ENCODE assay signal across 25 cellular contexts in the genomic region with DNA sequence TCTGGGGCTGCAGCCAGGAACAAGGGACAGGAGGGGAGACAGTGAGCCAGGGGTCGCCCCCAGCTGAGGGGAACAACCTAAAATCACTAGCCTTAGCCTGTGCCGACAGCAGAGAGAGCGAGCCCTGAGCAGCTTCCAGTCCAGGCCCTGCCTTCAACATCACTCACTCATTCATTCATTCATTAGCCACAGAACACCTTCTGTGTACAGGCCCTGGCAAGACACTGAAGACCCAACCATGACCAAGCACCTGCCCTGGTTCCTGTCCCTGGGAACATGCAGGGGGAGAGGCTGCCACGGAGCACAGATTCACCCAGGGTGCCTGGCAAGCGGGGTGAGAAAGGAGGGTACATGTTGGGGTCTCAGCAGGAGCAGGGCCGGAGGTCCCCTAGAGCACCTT. TPM values are rescaled to one million over a fixed set of nuclear protein-coding genes. Genes with fewer than 3 reads are reported as not detected.
DNase-seq lines count a peak whose midpoint lies in the region; ATAC-seq and TF ChIP-seq lines count a peak whose summit lies in the region.
"Had no signal": no experiment of that assay in that cellular context is flagged by ENCODE, and none has a peak within 500 bp of the region (broad histone marks: within the 10 kb centered on the region; RNA-seq: fewer than 3 reads in every experiment).

No MANE protein-coding gene starts in this region.

- H2AFZ ChIP-seq in Loucy (ENCODE audit: low read length), result no peak overlapping the region
- H2AFZ ChIP-seq: GM23248 had no signal

- H3F3A ChIP-seq in Loucy (ENCODE audit: low read depth), result no peaks in the 10 kb centered on the region

- no peaks in the 10 kb centered on the region for H3K9me3 Mint-ChIP-seq in endodermal cell
- H3K9me3 Mint-ChIP-seq in neural crest cell, result no peaks in the 10 kb centered on the region
- no peaks in the 10 kb centered on the region for H3K9me3 Mint-ChIP-seq in activated naive CD4-positive, alpha-beta T cell treated with anti-CD3 and anti-CD28 coated beads, Interleukin-2, amount 10 ng/mL, durations not matched to agents 7 days and 5 days
- H3K9me3 Mint-ChIP-seq: CD4-positive, alpha-beta memory T cell had no signal

- peaks cover 12% of the 10 kb centered on the region for H4K20me1 ChIP-seq in Loucy (ENCODE audit: insufficient read depth, low read length, poor library complexity, severe bottlenecking)

- H3K4me3 ChIP-seq in Loucy (ENCODE audit: low read length, poor library complexity, severe bottlenecking) (no peak overlapping the region), endodermal cell (ENCODE audit: low read length) (no peak overlapping the region), BE2C (ENCODE audit: low read depth, low read length) (no peak overlapping the region)
- H3K4me3 ChIP-seq: BLaER1, GM23248 had no signal

- H3K27me3 ChIP-seq in Loucy (ENCODE audit: insufficient read depth, low read length, poor library complexity, severe bottlenecking) (no peaks in the 10 kb centered on the region), endodermal cell (ENCODE audit: control insufficient read depth, insufficient read depth, low read length, poor library complexity, severe bottlenecking) (no peaks in the 10 kb centered on the region), BE2C (no peaks in the 10 kb centered on the region)
- H3K27me3 ChIP-seq: BLaER1 had no signal

- peaks cover 40% of the 10 kb centered on the region for H3K79me2 ChIP-seq in Loucy (ENCODE audit: insufficient read depth, low read length)

- H3K9me3 ChIP-seq in Loucy (ENCODE audit: insufficient read depth, low read depth, low read length) (no peaks in the 10 kb centered on the region), endodermal cell (ENCODE audit: control insufficient read depth, low read length) (no peaks in the 10 kb centered on the region), BE2C (no peaks in the 10 kb centered on the region)
- H3K9me3 ChIP-seq: BLaER1, Caco-2 had no signal

- H3K36me3 Mint-ChIP-seq in endodermal cell (ENCODE audit: low read depth) (peaks cover 36% of the 10 kb centered on the region), neural crest cell (ENCODE audit: low read depth) (peaks cover 5% of the 10 kb centered on the region)
- no peaks in the 10 kb centered on the region for H3K36me3 Mint-ChIP-seq in activated naive CD4-positive, alpha-beta T cell treated with anti-CD3 and anti-CD28 coated beads, Interleukin-2, amount 10 ng/mL, durations not matched to agents 7 days and 5 days
- H3K36me3 Mint-ChIP-seq: CD4-positive, alpha-beta memory T cell had no signal

- H3K27ac Mint-ChIP-seq in endodermal cell, result peak overlapping the region; percentile 39
- H3K27ac Mint-ChIP-seq in neural crest cell (ENCODE audit: unreplicated experiment), result peak overlapping the region; percentile 75
- no peak overlapping the region for H3K27ac Mint-ChIP-seq in activated naive CD4-positive, alpha-beta T cell treated with anti-CD3 and anti-CD28 coated beads, Interleukin-2, amount 10 ng/mL, durations not matched to agents 7 days and 5 days

- no peak overlapping the region for H3K27ac ChIP-seq in endodermal cell (ENCODE audit: low read depth, low read length)
- H3K27ac ChIP-seq: BLaER1, GM23248 had no signal

- CTCF ChIA-PET in activated naive CD4-positive, alpha-beta T cell treated with anti-CD3 and anti-CD28 coated beads, Interleukin-2, amount 10 ng/mL, durations not matched to agents 7 days and 5 days (lab: Charles Lee), result no interaction called here

- WGBS in endodermal cell (ENCODE audit: insufficient coverage in 1 of 2, insufficient read length in 1 of 2), 2 experiments, result 80 to 98% methylated on average over 1 to 6 of the region's 6 CpGs

- peak overlapping the region; percentile 16 for H3K4me2 ChIP-seq in Loucy (ENCODE audit: low read depth, low read length, poor library complexity, severe bottlenecking)
- H3K4me2 ChIP-seq: BLaER1 had no signal

- no peak overlapping the region for H3K9ac ChIP-seq in Loucy (ENCODE audit: low read depth, low read length, poor library complexity, severe bottlenecking)
- H3K9ac ChIP-seq in endodermal cell (ENCODE audit: extremely low read depth, low read length, poor library complexity, severe bottlenecking), result no peak overlapping the region
- H3K9ac ChIP-seq: BLaER1, GM23248 had no signal

- no peaks in the 10 kb centered on the region for H3K9me2 ChIP-seq in Loucy (replicated peaks; ENCODE audit: low read depth, low read length)

- H3K36me3 ChIP-seq in Loucy (ENCODE audit: insufficient read depth, low read length) (no peaks in the 10 kb centered on the region), endodermal cell (ENCODE audit: control insufficient read depth, insufficient read depth, low read length) (peaks cover 56% of the 10 kb centered on the region), BE2C (peaks cover 50% of the 10 kb centered on the region)

- no peaks in the 10 kb centered on the region for H3K4me1 Mint-ChIP-seq in endodermal cell
- H3K4me1 Mint-ChIP-seq in neural crest cell, result peaks cover 3% of the 10 kb centered on the region
- H3K4me1 Mint-ChIP-seq in activated naive CD4-positive, alpha-beta T cell treated with anti-CD3 and anti-CD28 coated beads, Interleukin-2, amount 10 ng/mL, durations not matched to agents 7 days and 5 days, result no peaks in the 10 kb centered on the region
- H3K4me1 Mint-ChIP-seq: CD4-positive, alpha-beta memory T cell had no signal

- ATAC-seq in HG02610 (IDR thresholded peaks at IDR 0.05; ENCODE audit: unreplicated experiment), result no peak

- H3K4me3 Mint-ChIP-seq in endodermal cell (no peak overlapping the region), neural crest cell (peak overlapping the region; percentile 74)
- no peak overlapping the region for H3K4me3 Mint-ChIP-seq in activated naive CD4-positive, alpha-beta T cell treated with anti-CD3 and anti-CD28 coated beads, Interleukin-2, amount 10 ng/mL, durations not matched to agents 7 days and 5 days
- H3K4me3 Mint-ChIP-seq: CD4-positive, alpha-beta memory T cell had no signal

- H3K27me3 Mint-ChIP-seq in endodermal cell (ENCODE audit: insufficient read depth) (no peaks in the 10 kb centered on the region), neural crest cell (ENCODE audit: low read depth) (peaks cover 3% of the 10 kb centered on the region)
- H3K27me3 Mint-ChIP-seq in activated naive CD4-positive, alpha-beta T cell treated with anti-CD3 and anti-CD28 coated beads, Interleukin-2, amount 10 ng/mL, durations not matched to agents 7 days and 5 days, result peaks cover 34% of the 10 kb centered on the region
- H3K27me3 Mint-ChIP-seq: CD4-positive, alpha-beta memory T cell had no signal

- H3K4me1 ChIP-seq in Loucy (ENCODE audit: insufficient read depth, low read length, poor library complexity, severe bottlenecking) (peaks cover 5% of the 10 kb centered on the region), endodermal cell (ENCODE audit: control insufficient read depth, insufficient read depth, low read length) (no peaks in the 10 kb centered on the region), BE2C (no peaks in the 10 kb centered on the region)
- H3K4me1 ChIP-seq: Caco-2 had no signal

- TF ChIP-seq CTCF in Loucy (conservative IDR thresholded peaks at IDR 0.05; ENCODE audit: low read length) (no peak), endodermal cell (conservative IDR thresholded peaks at IDR 0.05) (no peak), neural crest cell (conservative IDR thresholded peaks at IDR 0.05) (no peak), BE2C (IDR thresholded peaks at IDR 0.05; ENCODE audit: low read depth, low read length) (no peak)

- no peak for DNase-seq in endodermal cell
- DNase-seq in neural crest cell (ENCODE audit: low read depth, low spot score), result no peak
- no peak for DNase-seq in BE2C
- no peak for DNase-seq in cerebellar cortex (ENCODE audit: low spot score)
- DNase-seq in activated naive CD4-positive, alpha-beta T cell treated with anti-CD3 and anti-CD28 coated beads, Interleukin-2, amount 10 ng/mL, durations not matched to agents 7 days and 5 days, result no peak
- DNase-seq: Caco-2; CD4-positive, alpha-beta memory T cell; DMS153; GM23248; HCEC 1CT; IMR-90; Karpas-422; NCI-H1417; NCI-H1694 treated with DMSO at 0.1 percent for 48 hours; NCI-H2081 treated with DMSO at 0.1 percent for 48 hours; NCI-H2171 treated with DMSO at 0.1 percent for 48 hours; NCI-H446; NCI-H526; OCI-M1; Right ventricle myocardium superior had no signal

RNA-seq across cellular contexts. Expression of gene MEX3D, which starts 4.9 kb away (rescaled TPM):
- total RNA-seq in endodermal cell (100 to 1,000 TPM in 1 of 2 donors, 10 to 100 TPM in 1; 94.1 to 103 TPM), neural crest cell (102 and 103 TPM in 2 replicates)
- polyA plus RNA-seq in endodermal cell (2013, experiment 1 of 2), result 50.7 TPM
- polyA plus RNA-seq in endodermal cell (2013, experiment 2 of 2), result 52.4 TPM
- 27.1 TPM for polyA plus RNA-seq in BE2C (2012; ENCODE audit: insufficient read depth, insufficient read length, low read depth)

RNA-seq across cellular contexts. Expression of gene MBD3, which starts 29.4 kb away (rescaled TPM):
- total RNA-seq in endodermal cell (100 to 1,000 TPM; 108 TPM), neural crest cell (157 and 168 TPM in 2 replicates)
- polyA plus RNA-seq in endodermal cell (2013, experiment 1 of 2), result 61.7 TPM
- polyA plus RNA-seq in endodermal cell (2013, experiment 2 of 2), result 63.0 TPM
- 84.3 TPM for polyA plus RNA-seq in BE2C (2012; ENCODE audit: insufficient read depth, insufficient read length, low read depth)

RNA-seq across cellular contexts. Expression of gene PLK5, which starts 39.4 kb away (rescaled TPM):
- under 1 TPM in 1 of 2 donors, not detected in 1; 0.48 TPM for total RNA-seq in endodermal cell
- 0.32 TPM for polyA plus RNA-seq in endodermal cell (2013, experiment 1 of 2)
- polyA plus RNA-seq in endodermal cell (2013, experiment 2 of 2), result not detected
- not detected in 2 replicates for total RNA-seq in neural crest cell
- polyA plus RNA-seq in BE2C (2012; ENCODE audit: insufficient read depth, insufficient read length, low read depth), result not detected
- total RNA-seq: Caco-2; CD4-positive, alpha-beta memory T cell; G401; GM23248; IMR-90; Right ventricle myocardium superior; SK-MEL-5 had no signal
- polyA plus RNA-seq: CD4-positive, alpha-beta memory T cell; GM23248; IMR-90 had no signal

RNA-seq across cellular contexts. Expression of gene UQCR11, which starts 42.0 kb away (rescaled TPM):
- total RNA-seq in endodermal cell (100 to 1,000 TPM; 171 to 195 TPM), neural crest cell (149 and 165 TPM in 2 replicates)
- polyA plus RNA-seq in endodermal cell (2013, experiment 1 of 2), result 139 TPM
- polyA plus RNA-seq in endodermal cell (2013, experiment 2 of 2), result 137 TPM
- 445 TPM for polyA plus RNA-seq in BE2C (2012; ENCODE audit: insufficient read depth, insufficient read length, low read depth)

RNA-seq across cellular contexts. Expression of gene ADAMTSL5, which starts 50.4 kb away (rescaled TPM):
- total RNA-seq in endodermal cell (1 to 10 TPM; 4.1 to 4.8 TPM), neural crest cell (not detected in 2 replicates)
- 1.2 TPM for polyA plus RNA-seq in endodermal cell (2013, experiment 1 of 2)
- 0.75 TPM for polyA plus RNA-seq in endodermal cell (2013, experiment 2 of 2)
- not detected for polyA plus RNA-seq in BE2C (2012; ENCODE audit: insufficient read depth, insufficient read length, low read depth)
